ENCODE assay signal across 16 cellular contexts in genomic region chr6:93079061-93079460, GRCh38.
"Had no signal": no experiment of that assay in that cellular context is flagged by ENCODE, and none has a peak within 500 bp of the region (broad histone marks: within the 10 kb centered on the region; RNA-seq: fewer than 3 reads in every experiment).

No MANE protein-coding gene starts in this region.

- H3K79me2 ChIP-seq: hepatocyte had no signal

- H3K9me3 ChIP-seq: ovary, tibial artery, upper lobe of left lung, uterus had no signal

- ATAC-seq: natural killer cell, right cardiac atrium had no signal

- H3K4me1 ChIP-seq: tibial artery, upper lobe of left lung, uterus had no signal

- FAIRE-seq: small intestine had no signal

- H3K4me2 ChIP-seq: hepatocyte had no signal

- H2AFZ ChIP-seq: hepatocyte had no signal

- H3K27ac ChIP-seq: dorsolateral prefrontal cortex, hepatocyte, ovary, tibial artery, upper lobe of left lung, uterus had no signal

- H3K36me3 ChIP-seq: ovary, tibial artery, upper lobe of left lung, uterus had no signal

- H3K4me3 ChIP-seq: dorsolateral prefrontal cortex, hepatocyte, ovary, tibial artery, upper lobe of left lung, uterus had no signal

- DNase-seq: cortex of kidney; dorsolateral prefrontal cortex; effector CD8-positive, alpha-beta T cell; foreskin melanocyte; head of caudate nucleus; kidney glomerular epithelial cell; natural killer cell; nucleus accumbens; ovary; right cardiac atrium; small intestine; stimulated activated CD4-positive, alpha-beta T cell treated with anti-CD3 and anti-CD28 coated beads, Interleukin-2, amount 100 ng/mL, for 48 hours; tibial artery; upper lobe of left lung; uterus had no signal

- H3K27me3 ChIP-seq: dorsolateral prefrontal cortex, hepatocyte, ovary, tibial artery, upper lobe of left lung, uterus had no signal
